ENCODE assay signal across 7 cellular contexts in the genomic region with DNA sequence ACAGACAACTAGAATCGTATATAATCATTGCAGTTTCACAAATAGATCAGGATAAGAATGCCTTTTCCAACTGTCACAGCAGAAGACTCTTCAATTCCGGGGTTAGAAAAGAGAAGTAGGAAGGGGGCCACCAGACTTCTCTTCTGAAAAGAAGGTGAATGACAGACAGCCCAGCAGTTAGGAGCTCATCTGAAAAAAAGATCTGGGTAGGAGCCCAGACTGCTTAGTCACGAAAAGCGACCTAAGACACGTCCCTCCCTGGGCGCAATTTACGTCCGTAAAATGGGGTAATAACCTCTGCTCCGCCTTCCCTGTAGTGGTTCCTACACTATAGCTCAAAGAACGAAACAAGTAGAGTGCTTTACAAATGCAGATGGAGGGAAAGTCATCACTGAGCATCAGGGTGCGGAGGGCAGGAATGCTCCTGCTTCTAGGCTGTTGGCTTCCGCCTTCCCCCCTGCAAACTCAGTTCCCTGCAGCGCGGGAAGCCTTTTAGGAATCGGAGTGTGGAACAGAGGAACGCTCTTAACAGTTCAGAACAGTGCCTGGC. TPM values are rescaled to one million over a fixed set of nuclear protein-coding genes. Genes with fewer than 3 reads are reported as not detected.
A peak's percentile ranks its signal among the peaks of the same experiment; 100 is the strongest.
DNase-seq lines count a peak whose midpoint lies in the region; ATAC-seq and TF ChIP-seq lines count a peak whose summit lies in the region.

No MANE protein-coding gene starts in this region.

- H3K4me3 ChIP-seq in GM12865 (ENCODE audit: low read depth, low read length) (peak overlapping the region; percentile 77), breast epithelium (peak overlapping the region; percentile 76 to 92 (median 90)), left lung (peak overlapping the region; percentile 93 to 95)

- H3K56ac ChIP-seq in H9 (ENCODE audit: insufficient read length, low read depth, low read length): peak overlapping the region; percentile 18

- no peak overlapping the region for H4K8ac ChIP-seq in H9 (replicated peaks; ENCODE audit: insufficient read length, low read depth, low read length)

- peaks cover 40 to 67% (median 56%) of the 10 kb centered on the region in 3 experiments for H3K36me3 Mint-ChIP-seq in H9 (ENCODE audit: insufficient read depth in 1 of 3, low read depth in 3 of 3)
- peaks cover 18% of the 10 kb centered on the region for H3K36me3 Mint-ChIP-seq in T-cell

- H2BK20ac ChIP-seq in H9 (ENCODE audit: low read depth, low read length, poor library complexity, severe bottlenecking): no peak overlapping the region

- no peaks in the 10 kb centered on the region for H3K9me3 ChIP-seq in H9 (ENCODE audit: control insufficient read depth, low read depth, low read length)
- H3K9me3 ChIP-seq in breast epithelium: no peaks in the 10 kb centered on the region
- no peaks in the 10 kb centered on the region for H3K9me3 ChIP-seq in left lung

- peaks cover 15% of the 10 kb centered on the region; the same call in 1 of the 2 replicates for H3K79me2 ChIP-seq in H9 (ENCODE audit: insufficient read depth, low read length)

- no peak overlapping the region for H3K23ac ChIP-seq in H9 (ENCODE audit: insufficient read length, low read depth, low read length)

- peak overlapping the region; percentile 91 for H3K9ac ChIP-seq in H9 (ENCODE audit: extremely low read depth, insufficient read length, low read length)

- no peaks in the 10 kb centered on the region; a peak in 1 of 5 replicates for H3K9me3 Mint-ChIP-seq in H9
- H3K9me3 Mint-ChIP-seq in T-cell: no peaks in the 10 kb centered on the region

- H3K27ac ChIP-seq in H9 (ENCODE audit: insufficient read length, low read depth, low read length): peak overlapping the region; percentile 99
- peak overlapping the region; percentile 97 for H3K27ac ChIP-seq in breast epithelium
- peak overlapping the region in 1 of 2 donors; percentile 93 for H3K27ac ChIP-seq in left lung

- TF ChIP-seq CTCF in GM12865 (IDR thresholded peaks at IDR 0.05; ENCODE audit: insufficient read depth, low read depth, low read length, missing control alignments) (no peak), H9 (conservative IDR thresholded peaks at IDR 0.05) (no peak), breast epithelium (IDR thresholded peaks at IDR 0.05) (no peak), left lung (IDR thresholded peaks at IDR 0.05) (no peak)

- no peak overlapping the region for H2BK15ac ChIP-seq in H9 (ENCODE audit: low read depth, low read length)

- no peak overlapping the region for H2BK12ac ChIP-seq in H9 (ENCODE audit: insufficient read length, low read depth, low read length)

- H4K5ac ChIP-seq in H9 (ENCODE audit: insufficient read length, low read depth, low read length): peak overlapping the region; percentile 1

- H4K20me1 ChIP-seq in H9 (ENCODE audit: control insufficient read depth, insufficient read depth, insufficient read length): no peaks in the 10 kb centered on the region

- peak overlapping the region; percentile 96 for H3K4me2 ChIP-seq in H9 (ENCODE audit: insufficient read depth, insufficient read length, low read length)

- POLR2A ChIA-PET in T-cell (lab: Charles Lee): interaction anchor here (0.5 to 2.7 kb wide), 10 partner anchors 14 to 524 kb away, joined by 3 to 31 read pairs (median 4); partner anchors contain the start of genes TUT4 (in 1 of the 2) and ZYG11B (in 1 of the 2)

- H3K18ac ChIP-seq in H9 (ENCODE audit: insufficient read length, low read depth, low read length): peak overlapping the region; percentile 93

- no peak overlapping the region for H2AK5ac ChIP-seq in H9 (ENCODE audit: insufficient read length, low read length)

- H3K27ac Mint-ChIP-seq in H9: peak overlapping the region; percentile 100
- H3K27ac Mint-ChIP-seq in T-cell: peak overlapping the region; percentile 97 to 98

- ATAC-seq in T-cell (replicated peaks in 1 of 4) (peak; percentile 24 to 42 (median 34)), left lung (peak; percentile 31)

- DNase-seq in GM12865 (ENCODE audit: low read depth) (peak; percentile 84), H9 (peak; percentile 81), LoVo (ENCODE audit: low spot score) (peak; percentile 72), T-cell (peak; percentile 2 to 65 (median 46)), breast epithelium (ENCODE audit: low spot score in 2 of 2) (no peak), left lung (peak in 1 of 2 donors; percentile 41)
- DNase-seq in stimulated activated CD8-positive, alpha-beta memory T cell treated with anti-CD3 and anti-CD28 coated beads, Interleukin-12 subunit alpha, Interleukin-12 subunit beta, amount 100 ng/mL, for 1 hour (ENCODE audit: low read depth): peak; percentile 23

- H3K23me2 ChIP-seq in H9 (ENCODE audit: insufficient read length, low read depth, low read length, poor library complexity, severe bottlenecking): peaks cover 5% of the 10 kb centered on the region

- CTCF ChIA-PET in T-cell (lab: Charles Lee): interaction anchor here (0.6 to 2.9 kb wide), 14 partner anchors 15 to 1542 kb away, joined by 3 to 38 read pairs (median 4); partner anchors contain the start of genes IFT25 (in 1 of the 2) and TXNDC12 (in 1 of the 2)

- no peak overlapping the region for H3T11ph ChIP-seq in H9 (ENCODE audit: low read length)

- peak overlapping the region; percentile 3 for H2BK5ac ChIP-seq in H9 (ENCODE audit: insufficient read length, low read length)

- H3K36me3 ChIP-seq in breast epithelium: no peaks in the 10 kb centered on the region
- H3K36me3 ChIP-seq in left lung: peaks cover 0 to 24% of the 10 kb centered on the region in 2 donors

- H3K27me3 ChIP-seq in H9 (ENCODE audit: insufficient read depth, low read length) (no peaks in the 10 kb centered on the region), breast epithelium (no peaks in the 10 kb centered on the region), left lung (no peaks in the 10 kb centered on the region)

- H3K4ac ChIP-seq in H9 (ENCODE audit: low read depth, low read length): no peak overlapping the region; the same call in 1 of the 2 replicates

- H3K4me1 ChIP-seq in H9 (ENCODE audit: insufficient read depth, low read length) (no peaks in the 10 kb centered on the region), breast epithelium (peaks cover 0 to 14% of the 10 kb centered on the region in 2 donors), left lung (peaks cover 14 to 33% of the 10 kb centered on the region in 2 donors)

- no peak overlapping the region for H2AFZ ChIP-seq in H9 (ENCODE audit: low read length)

- no peak overlapping the region for H2BK120ac ChIP-seq in H9 (ENCODE audit: low read depth, low read length, poor library complexity, severe bottlenecking)

- H3K4me3 Mint-ChIP-seq in H9: peak overlapping the region; percentile 100
- H3K4me3 Mint-ChIP-seq in T-cell: peak overlapping the region; percentile 97 to 100 (median 100)

- intact Hi-C loops in breast epithelium (cut with DNase I; ENCODE audit: low total_unique reads) (no loop called here), left lung (cut with DNase I) (no loop called here)

- no CpG with 5 or more reads among the region's 16 CpGs for WGBS in H9 (ENCODE audit: extremely low coverage, insufficient read length, low lambda C conversion rate)

- H3K4me1 Mint-ChIP-seq in H9: peaks cover 21 to 23% of the 10 kb centered on the region in 2 experiments
- H3K4me1 Mint-ChIP-seq in T-cell: peaks cover 35 to 47% (median 42%) of the 10 kb centered on the region in 3 donors

- peak overlapping the region; percentile 93 for H3K14ac ChIP-seq in H9 (ENCODE audit: insufficient read depth, low read length)

- H4K91ac ChIP-seq in H9 (ENCODE audit: insufficient read length, low read depth, low read length): no peak overlapping the region

- H3K79me1 ChIP-seq in H9 (ENCODE audit: insufficient read depth, low read depth, low read length, poor library complexity, severe bottlenecking): peaks cover 2% of the 10 kb centered on the region

- no peak for TF ChIP-seq POLR2A in breast epithelium (IDR thresholded peaks at IDR 0.05)

- H3K27me3 Mint-ChIP-seq in H9 (ENCODE audit: low read depth) (no peaks in the 10 kb centered on the region), T-cell (no peaks in the 10 kb centered on the region)

RNA-seq across cellular contexts. Expression of gene ORC1, which starts 0.6 kb away (rescaled TPM):
- total RNA-seq in H9 (2021): 44.3 and 46.4 TPM in 2 replicates
- 1 to 10 TPM; 1.7 to 2.1 (median 2.0) TPM for total RNA-seq in T-cell
- total RNA-seq in breast epithelium: under 1 TPM; 0.33 to 0.96 (median 0.73) TPM
- total RNA-seq in left lung: 1 to 10 TPM; 2.3 to 4.7 TPM

RNA-seq across cellular contexts. Expression of gene PRPF38A, which starts 0.8 kb away (rescaled TPM):
- total RNA-seq in H9 (2021) (87.2 and 89.9 TPM in 2 replicates), T-cell (10 to 100 TPM; 58.6 to 66.1 (median 64.7) TPM), breast epithelium (10 to 100 TPM; 13.1 to 20.9 (median 19.7) TPM), left lung (10 to 100 TPM; 31.3 to 36.6 TPM)

RNA-seq across cellular contexts. Expression of gene CC2D1B, which starts 37.6 kb away (rescaled TPM):
- total RNA-seq in H9 (2021) (21.7 and 24.3 TPM in 2 replicates), T-cell (10 to 100 TPM; 59.7 to 87.3 (median 83.6) TPM), breast epithelium (10 to 100 TPM; 25.2 to 33.1 (median 33.1) TPM), left lung (10 to 100 TPM; 45.1 to 49.1 TPM)

Comparison
In these comparisons a context has a peak if more than half of its experiments do, and no peak if none do; other contexts are left out.
1. DNase-seq: peak in GM12865 (single experiment), H9 (single experiment), LoVo (single experiment), T-cell (34 of 34) and stimulated activated CD8-positive, alpha-beta memory T cell treated with anti-CD3 and anti-CD28 coated beads, Interleukin-12 subunit alpha, Interleukin-12 subunit beta, amount 100 ng/mL, for 1 hour (single experiment); none in breast epithelium (0 of 2).
2. Peak in every context shown above with its lines, with median percentiles within 50 percentile points of each other: H3K4me3 ChIP-seq.